Comparison of ENCODE assay signal across 22 cellular contexts in genomic region chr18:2895391-2895790, GRCh38. TPM values are rescaled to one million over a fixed set of nuclear protein-coding genes. Genes with fewer than 3 reads are reported as not detected.
DNase-seq lines count a peak whose midpoint lies in the region; ATAC-seq and TF ChIP-seq lines count a peak whose summit lies in the region.
"Had no signal": no experiment of that assay in that cellular context is flagged by ENCODE, and none has a peak within 500 bp of the region (broad histone marks: within the 10 kb centered on the region; RNA-seq: fewer than 3 reads in every experiment).

No MANE protein-coding gene starts in this region.

- peaks cover 9% of the 10 kb centered on the region for H3K27me3 Mint-ChIP-seq in H9 (ENCODE audit: low read depth)
- H3K27me3 Mint-ChIP-seq: B cell, IgD-negative memory B cell had no signal

- H3K9me3 ChIP-seq in cardiac muscle cell (ENCODE audit: low read depth) (no peaks in the 10 kb centered on the region), H9 (ENCODE audit: control insufficient read depth, low read depth, low read length) (no peaks in the 10 kb centered on the region)
- H3K9me3 ChIP-seq: A549, SJSA1 had no signal

- TF ChIP-seq CTCF in cardiac muscle cell (IDR thresholded peaks at IDR 0.05; ENCODE audit: low read depth, low read length) (no peak), H9 (conservative IDR thresholded peaks at IDR 0.05) (no peak)

- H3K79me1 ChIP-seq in H9 (ENCODE audit: insufficient read depth, low read depth, low read length, poor library complexity, severe bottlenecking): no peaks in the 10 kb centered on the region

- H3K4me1 ChIP-seq in cardiac muscle cell (ENCODE audit: low read depth) (peaks cover 66% of the 10 kb centered on the region), H9 (ENCODE audit: insufficient read depth, low read length) (no peaks in the 10 kb centered on the region)
- H3K4me1 ChIP-seq: A549, SJSA1 had no signal

- no peak overlapping the region for H3K4ac ChIP-seq in H9 (ENCODE audit: low read depth, low read length)

- no peak overlapping the region for H2AFZ ChIP-seq in H9 (ENCODE audit: low read length)

- peaks cover 4 to 12% (median 4%) of the 10 kb centered on the region in 3 experiments; a peak in 4 of 7 replicates for H3K36me3 Mint-ChIP-seq in H9 (ENCODE audit: insufficient read depth in 1 of 3, low read depth in 3 of 3)
- H3K36me3 Mint-ChIP-seq: IgD-negative memory B cell had no signal

- no peak overlapping the region; a peak in 2 of 7 replicates for H3K27ac Mint-ChIP-seq in H9
- H3K27ac Mint-ChIP-seq: B cell had no signal

- H3K4me2 ChIP-seq in H9 (ENCODE audit: insufficient read depth, insufficient read length, low read length): no peak overlapping the region
- H3K4me2 ChIP-seq: A549 had no signal

- H2BK12ac ChIP-seq in H9 (ENCODE audit: insufficient read length, low read depth, low read length): no peak overlapping the region

- H3K79me2 ChIP-seq in H9 (ENCODE audit: insufficient read depth, low read length): no peaks in the 10 kb centered on the region

- H2BK20ac ChIP-seq in H9 (ENCODE audit: low read depth, low read length, poor library complexity, severe bottlenecking): no peak overlapping the region

- H3K9ac ChIP-seq in H9 (ENCODE audit: extremely low read depth, insufficient read length, low read length): no peak overlapping the region

- DNase-seq in cardiac muscle cell (ENCODE audit: low read depth in 1 of 2, low spot score in 1 of 2) (no peak), Right ventricle myocardium superior (no peak), H9 (peak; percentile 10), islet precursor cell (peak; percentile 27), posterior vena cava (ENCODE audit: low spot score) (peak; percentile 67), amygdala (lab: John Stamatoyannopoulos, UW) (no peak), mucosa of gallbladder (ENCODE audit: low spot score) (no peak)
- DNase-seq: GOT3, Karpas-422, MV-4-11, NCI-H1105 treated with DMSO at 0.1 percent for 48 hours, NCI-H1694, NCI-H2081, NCI-H2171, NCI-H345, NCI-H524 had no signal

- H3T11ph ChIP-seq in H9 (ENCODE audit: low read length): no peak overlapping the region

- H4K91ac ChIP-seq in H9 (ENCODE audit: insufficient read length, low read depth, low read length): no peak overlapping the region

- H3K23ac ChIP-seq in H9 (ENCODE audit: insufficient read length, low read depth, low read length): no peak overlapping the region

- no peaks in the 10 kb centered on the region for H3K23me2 ChIP-seq in H9 (ENCODE audit: insufficient read length, low read depth, low read length, poor library complexity, severe bottlenecking)

- no peaks in the 10 kb centered on the region for H4K20me1 ChIP-seq in H9 (ENCODE audit: control insufficient read depth, insufficient read depth, insufficient read length)

- ATAC-seq in Right ventricle myocardium superior (ENCODE audit: poor library complexity) (no peak), GM21723 (IDR thresholded peaks at IDR 0.05; ENCODE audit: unreplicated experiment) (no peak)
- ATAC-seq: A549, HCT116 had no signal

- no peak overlapping the region for H3K4me3 ChIP-seq in cardiac muscle cell
- H3K4me3 ChIP-seq: A549, SJSA1 had no signal

- WGBS in H9 (ENCODE audit: extremely low coverage, insufficient read length, low lambda C conversion rate): no CpG with 5 or more reads among the region's 7 CpGs

- peak overlapping the region; percentile 99 for H3K27ac ChIP-seq in cardiac muscle cell
- H3K27ac ChIP-seq in H9 (ENCODE audit: insufficient read length, low read depth, low read length): no peak overlapping the region
- H3K27ac ChIP-seq: A549, SJSA1 had no signal

- no peak overlapping the region for H4K5ac ChIP-seq in H9 (ENCODE audit: insufficient read length, low read depth, low read length)

- no peak overlapping the region for H2BK120ac ChIP-seq in H9 (ENCODE audit: low read depth, low read length, poor library complexity, severe bottlenecking)

- no peak overlapping the region for H3K14ac ChIP-seq in H9 (ENCODE audit: insufficient read depth, low read length)

- no peak overlapping the region for H2BK5ac ChIP-seq in H9 (ENCODE audit: insufficient read length, low read length)

- H3K56ac ChIP-seq in H9 (ENCODE audit: insufficient read length, low read depth, low read length): no peak overlapping the region

- no peak overlapping the region for H2BK15ac ChIP-seq in H9 (ENCODE audit: low read depth, low read length)

- H3K4me1 Mint-ChIP-seq in H9: peaks cover 23 to 35% of the 10 kb centered on the region in 2 experiments

- no peak overlapping the region for H3K4me3 Mint-ChIP-seq in H9
- H3K4me3 Mint-ChIP-seq: B cell had no signal

- intact Hi-C loops in Right ventricle myocardium superior (cut with DNase I) (loop anchor here (2.0 kb wide), 1 partner anchor 39 kb away; no protein-coding TSS in a partner anchor), posterior vena cava (cut with DNase I) (no loop called here)

- H3K18ac ChIP-seq in H9 (ENCODE audit: insufficient read length, low read depth, low read length): no peak overlapping the region

- peaks cover 11% of the 10 kb centered on the region for H3K36me3 ChIP-seq in cardiac muscle cell
- H3K36me3 ChIP-seq: SJSA1 had no signal

- H2AK5ac ChIP-seq in H9 (ENCODE audit: insufficient read length, low read length): no peak overlapping the region

- H3K27me3 ChIP-seq in cardiac muscle cell: no peaks in the 10 kb centered on the region
- no peaks in the 10 kb centered on the region for H3K27me3 ChIP-seq in H9 (ENCODE audit: insufficient read depth, low read length)
- H3K27me3 ChIP-seq: SJSA1 had no signal

- H4K8ac ChIP-seq in H9 (replicated peaks; ENCODE audit: insufficient read length, low read depth, low read length): no peak overlapping the region

- peaks cover 3 to 9% of the 10 kb centered on the region in 2 experiments; a peak in 3 of 5 replicates for H3K9me3 Mint-ChIP-seq in H9

RNA-seq across cellular contexts. Expression of gene EMILIN2, which starts 48.6 kb away (rescaled TPM):
- total RNA-seq in cardiac muscle cell: 75.9 and 134 TPM in 2 replicates
- 96.8 and 116 TPM in 2 replicates for polyA plus RNA-seq in cardiac muscle cell
- total RNA-seq in Right ventricle myocardium superior: 17.7 TPM
- 20.0 and 21.3 TPM in 2 replicates for total RNA-seq in H9 (2021)
- total RNA-seq in posterior vena cava: 10 to 100 TPM; 21.0 to 32.4 TPM
- total RNA-seq in mucosa of gallbladder: 15.4 TPM

Comparison
In these comparisons a context has a peak if more than half of its experiments do, and no peak if none do; other contexts are left out.
1. DNase-seq: peak in H9 (single experiment), islet precursor cell (single experiment) and posterior vena cava (single experiment); none in cardiac muscle cell (0 of 2), Right ventricle myocardium superior (single experiment), amygdala (0 of 56) and mucosa of gallbladder (single experiment).